Comparison of ENCODE assay signal across 1 cellular context in genomic region chrX:129792586-129793291, GRCh38.
TF ChIP-seq lines count a peak whose summit lies in the region.

No MANE protein-coding gene starts in this region.

TF ChIP-seq in GM12878, 131 proteins besides CTCF, POLR2A, EP300 and RAD21:
- TF ChIP-seq POLR2AphosphoS5 (IDR thresholded peaks at IDR 0.05; ENCODE audit: low read length) (no peak), PAX5 (IDR thresholded peaks at IDR 0.05; ENCODE audit: borderline replicate concordance, low read depth, low read length) (no peak), BHLHE40 (IDR thresholded peaks at IDR 0.05; ENCODE audit: borderline replicate concordance in 1 of 2, low read depth in 2 of 2, low read length in 1 of 2) (no peak), ZBTB11 (CRISPR knock-in tag; IDR thresholded peaks at IDR 0.05) (no peak)
